25 cellular contexts compared by ENCODE assay signal in the genomic region with DNA sequence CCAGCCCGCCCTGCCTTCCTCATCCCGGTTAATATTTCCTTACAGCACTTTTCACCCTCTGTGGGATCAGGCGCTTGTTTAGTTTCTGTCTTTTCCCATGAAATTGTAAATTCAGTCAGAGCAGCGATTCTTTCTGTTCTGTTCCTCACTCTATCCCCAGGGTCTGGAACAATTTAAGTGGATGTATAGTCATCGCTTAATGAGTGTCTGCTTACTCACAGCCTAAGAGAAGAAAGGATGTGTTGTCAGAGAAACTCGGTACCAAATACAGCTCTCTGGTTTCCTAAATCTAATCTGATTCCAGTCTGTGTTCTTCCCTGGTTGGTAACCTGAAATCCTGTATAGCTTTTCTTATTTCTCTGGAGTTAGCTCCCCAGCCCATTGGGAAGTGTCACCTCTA. TPM values are rescaled to one million over a fixed set of nuclear protein-coding genes. Genes with fewer than 3 reads are reported as not detected.
A peak's percentile ranks its signal among the peaks of the same experiment; 100 is the strongest.
DNase-seq lines count a peak whose midpoint lies in the region; ATAC-seq and TF ChIP-seq lines count a peak whose summit lies in the region.
"Had no signal": no experiment of that assay in that cellular context is flagged by ENCODE, and none has a peak within 500 bp of the region (broad histone marks: within the 10 kb centered on the region; RNA-seq: fewer than 3 reads in every experiment).

No MANE protein-coding gene starts in this region.

- no peak overlapping the region for H3K56ac ChIP-seq in IMR-90 (ENCODE audit: extremely low read depth, insufficient read depth, low read length)

- TF ChIP-seq POLR2A in IMR-90 (IDR thresholded peaks at IDR 0.05; ENCODE audit: low read depth, low read length) (no peak), testis (IDR thresholded peaks at IDR 0.05) (no peak)

- H3K9me3 ChIP-seq in IMR-90 (ENCODE audit: control insufficient read depth, insufficient read depth, low read length) (peaks cover 4% of the 10 kb centered on the region), testis (no peaks in the 10 kb centered on the region)
- H3K9me3 ChIP-seq: BLaER1 treated with 17β-estradiol and CSF1 and Interleukin-3, amounts not matched to agents 10 nM and 100 nM; Caco-2; neutrophil; psoas muscle; SJCRH30 had no signal

- WGBS in IMR-90 (ENCODE audit: extremely low coverage in 2 of 2, insufficient read length in 1 of 2), 2 experiments = 40% methylated on average over 1 of the region's 6 CpGs; no CpG with 5 or more reads in 1 of the 2 experiments
- 66% methylated on average over 6 of the region's 6 CpGs for WGBS in testis, 2 donors

- no peak overlapping the region for H2BK5ac ChIP-seq in IMR-90 (ENCODE audit: low read depth, low read length, poor library complexity, severe bottlenecking)

- H2AK9ac ChIP-seq in IMR-90 (replicated peaks; ENCODE audit: low read depth, low read length, poor library complexity) = no peak overlapping the region

- H3K36me3 ChIP-seq in IMR-90 (ENCODE audit: control insufficient read depth, insufficient read depth, low read length) (no peaks in the 10 kb centered on the region), testis (ENCODE audit: low read depth, missing control alignments) (no peaks in the 10 kb centered on the region)
- H3K36me3 ChIP-seq: BLaER1 treated with 17β-estradiol and CSF1 and Interleukin-3, amounts not matched to agents 10 nM and 100 nM; neutrophil; SJCRH30 had no signal

- H3K9ac ChIP-seq in IMR-90 (ENCODE audit: low read depth, low read length) = no peak overlapping the region
- H3K9ac ChIP-seq: BLaER1 treated with 17β-estradiol and CSF1 and Interleukin-3, amounts not matched to agents 10 nM and 100 nM had no signal

- H4K8ac ChIP-seq in IMR-90 (ENCODE audit: low read depth in 2 of 2, low read length in 2 of 2) = no peak overlapping the region

- TF ChIP-seq RAD21 in IMR-90 (IDR thresholded peaks at IDR 0.05; ENCODE audit: low read length) = no peak

- BruUV-seq in IMR-90 (replicated peaks; lab: Mats Ljungman, UMichigan) = no TSS peak

- no peak overlapping the region for H4K91ac ChIP-seq in IMR-90 (ENCODE audit: insufficient read depth, low read depth, low read length)

- H3K27me3 ChIP-seq in IMR-90 (ENCODE audit: control insufficient read depth, insufficient read depth, low read length) = peaks cover 44% of the 10 kb centered on the region
- no peaks in the 10 kb centered on the region for H3K27me3 ChIP-seq in testis
- H3K27me3 ChIP-seq: BLaER1 treated with 17β-estradiol and CSF1 and Interleukin-3, amounts not matched to agents 10 nM and 100 nM; neutrophil had no signal

- intact Hi-C loops in IMR-90 (cut with micrococcal nuclease) = no loop called here
- intact Hi-C loops in testis (cut with DNase I; ENCODE audit: low total_unique reads) = no loop called here

- DNase-seq in AG20443 (ENCODE audit: low spot score) = peak; percentile 56
- DNase-seq in IMR-90 = peak; percentile 27
- peak; percentile 15 for DNase-seq in astrocyte of the hippocampus (ENCODE audit: low read depth, low spot score)
- peak; percentile 50 for DNase-seq in kidney tubule cell (ENCODE audit: low spot score)
- no peak for DNase-seq in testis
- no peak for DNase-seq in omental fat pad (ENCODE audit: low spot score)
- no peak for DNase-seq in caudate nucleus (lab: John Stamatoyannopoulos, UW)
- DNase-seq: activated CD8-positive, alpha-beta T cell treated with anti-CD3 and anti-CD28 coated beads, Interleukin-2, amount 10 ng/mL, durations not matched to agents 7 days and 5 days; activated effector memory CD4-positive, alpha-beta T cell treated with anti-CD3 and anti-CD28 coated beads, Interleukin-2, amount 50 U/mL, for 16 hours; activated naive CD8-positive, alpha-beta T cell treated with anti-CD3 and anti-CD28 coated beads, Interleukin-2, amount 10 ng/mL, durations not matched to agents 7 days and 5 days; activated T-cell treated with anti-CD3 and anti-CD28 coated beads for 4 hours; Caco-2; DND-41; kidney; NCI-H1436 treated with DMSO at 0.1 percent for 48 hours; NCI-H2107; NCI-H446; psoas muscle; SJCRH30; stimulated activated CD8-positive, alpha-beta memory T cell treated with anti-CD3 and anti-CD28 coated beads, Interleukin-4, amount 100 ng/mL, for 48 hours; T-helper 1 cell had no signal

- H3K18ac ChIP-seq in IMR-90 (ENCODE audit: low read depth, low read length) = no peak overlapping the region

- H2AK5ac ChIP-seq in IMR-90 (ENCODE audit: low read depth, low read length) = no peak overlapping the region

- no peak overlapping the region for H2BK20ac ChIP-seq in IMR-90 (ENCODE audit: low read depth, low read length)

- no peak overlapping the region for H2BK15ac ChIP-seq in IMR-90 (ENCODE audit: low read depth, low read length)

- no peaks in the 10 kb centered on the region for H3K9me1 ChIP-seq in IMR-90 (ENCODE audit: insufficient read depth, low read length)

- H3K4me2 ChIP-seq in IMR-90 (ENCODE audit: low read depth, low read length) = no peak overlapping the region
- H3K4me2 ChIP-seq: BLaER1 treated with 17β-estradiol and CSF1 and Interleukin-3, amounts not matched to agents 10 nM and 100 nM had no signal

- dilution Hi-C loops in IMR-90 (cut with HindIII; ENCODE audit: low sequenced_read_pairs, unreplicated experiment) = loop anchor here (25.0 kb wide), 1 partner anchor 186 kb away; a partner anchor contains a TSS

- in situ Hi-C loops in IMR-90 (cut with MboI; ENCODE audit: low sequenced_read_pairs) = no loop called here

- H3K23ac ChIP-seq in IMR-90 (ENCODE audit: low read depth, low read length) = no peak overlapping the region

- POLR2A ChIA-PET in IMR-90 (lab: Charles Lee; ENCODE audit: unreplicated experiment) = no interaction called here

- no peaks in the 10 kb centered on the region for H3K4me1 ChIP-seq in IMR-90 (ENCODE audit: control insufficient read depth, insufficient read depth, low read length)
- H3K4me1 ChIP-seq in testis = no peaks in the 10 kb centered on the region
- H3K4me1 ChIP-seq: psoas muscle, SJCRH30 had no signal

- H4K20me1 ChIP-seq in IMR-90 (ENCODE audit: insufficient read depth, low read length) = no peaks in the 10 kb centered on the region; the same call in 1 of the 2 replicates
- H4K20me1 ChIP-seq: BLaER1 treated with 17β-estradiol and CSF1 and Interleukin-3, amounts not matched to agents 10 nM and 100 nM had no signal

- H2AFZ ChIP-seq in IMR-90 (replicated peaks; ENCODE audit: low read length, poor library complexity) = no peak overlapping the region

- H3K79me1 ChIP-seq in IMR-90 (ENCODE audit: low read depth in 1 of 2, low read length in 2 of 2) = no peaks in the 10 kb centered on the region

- no peak overlapping the region for H3K27ac ChIP-seq in IMR-90 (ENCODE audit: insufficient read depth, low read length)
- H3K27ac ChIP-seq in testis = no peak overlapping the region
- H3K27ac ChIP-seq in caudate nucleus (ENCODE audit: low read depth, low read length) = no peak overlapping the region
- H3K27ac ChIP-seq: BLaER1 treated with 17β-estradiol and CSF1 and Interleukin-3, amounts not matched to agents 10 nM and 100 nM; neutrophil; psoas muscle; SJCRH30 had no signal

- TF ChIP-seq CTCF in IMR-90 (conservative IDR thresholded peaks at IDR 0.05; ENCODE audit: low read depth, low read length) (no peak), testis (IDR thresholded peaks at IDR 0.05) (no peak), omental fat pad (IDR thresholded peaks at IDR 0.05) (no peak)

- no peak overlapping the region for H2BK120ac ChIP-seq in IMR-90 (ENCODE audit: low read depth, low read length)

- H4K5ac ChIP-seq in IMR-90 (ENCODE audit: low read depth, low read length) = no peak overlapping the region

- no peak overlapping the region for H3K14ac ChIP-seq in IMR-90 (replicated peaks; ENCODE audit: low read depth, low read length)

- ATAC-seq in IMR-90 (ENCODE audit: low read depth) (no peak), omental fat pad (ENCODE audit: low FRiP score) (no peak), HG02571 (IDR thresholded peaks at IDR 0.05; ENCODE audit: unreplicated experiment) (no peak)
- ATAC-seq: activated CD8-positive, alpha-beta T cell treated with anti-CD3 and anti-CD28 coated beads, Interleukin-2, amount 10 ng/mL, durations not matched to agents 7 days and 5 days; K562 had no signal

- no peak overlapping the region for H3K4me3 ChIP-seq in IMR-90 (ENCODE audit: insufficient read depth, low read depth, low read length)
- H3K4me3 ChIP-seq in testis = no peak overlapping the region
- H3K4me3 ChIP-seq: BLaER1 treated with 17β-estradiol and CSF1 and Interleukin-3, amounts not matched to agents 10 nM and 100 nM; K562; psoas muscle; SJCRH30 had no signal

- no peak overlapping the region for H3K4ac ChIP-seq in IMR-90 (ENCODE audit: low read depth, low read length)

- CTCF ChIA-PET in IMR-90 (lab: Yijun Ruan, JAX) = interaction anchor here (1.4 kb wide), 1 partner anchor 79 kb away, joined by 4 read pairs; no protein-coding TSS in a partner anchor

TF ChIP-seq in IMR-90, 13 proteins besides CTCF, POLR2A, EP300 and RAD21 (continues in another document):
- TF ChIP-seq RFX5 (IDR thresholded peaks at IDR 0.05; ENCODE audit: low read depth, low read length) (no peak), CHD1 (IDR thresholded peaks at IDR 0.05; ENCODE audit: low read depth, low read length) (no peak), FOS (IDR thresholded peaks at IDR 0.05; ENCODE audit: low read depth, low read length) (no peak), MAFK (IDR thresholded peaks at IDR 0.05; ENCODE audit: low read depth, low read length) (no peak), MAZ (IDR thresholded peaks at IDR 0.05; ENCODE audit: borderline replicate concordance, low read depth, low read length) (no peak), BHLHE40 (IDR thresholded peaks at IDR 0.05; ENCODE audit: low read depth, low read length) (no peak), CEBPB (IDR thresholded peaks at IDR 0.05; ENCODE audit: low read depth, low read length) (no peak), NFE2L2 (IDR thresholded peaks at IDR 0.05; ENCODE audit: low read depth, low read length) (no peak), SMC3 (IDR thresholded peaks at IDR 0.05; ENCODE audit: low read depth, low read length) (no peak)
- TF ChIP-seq, protein P1, sequence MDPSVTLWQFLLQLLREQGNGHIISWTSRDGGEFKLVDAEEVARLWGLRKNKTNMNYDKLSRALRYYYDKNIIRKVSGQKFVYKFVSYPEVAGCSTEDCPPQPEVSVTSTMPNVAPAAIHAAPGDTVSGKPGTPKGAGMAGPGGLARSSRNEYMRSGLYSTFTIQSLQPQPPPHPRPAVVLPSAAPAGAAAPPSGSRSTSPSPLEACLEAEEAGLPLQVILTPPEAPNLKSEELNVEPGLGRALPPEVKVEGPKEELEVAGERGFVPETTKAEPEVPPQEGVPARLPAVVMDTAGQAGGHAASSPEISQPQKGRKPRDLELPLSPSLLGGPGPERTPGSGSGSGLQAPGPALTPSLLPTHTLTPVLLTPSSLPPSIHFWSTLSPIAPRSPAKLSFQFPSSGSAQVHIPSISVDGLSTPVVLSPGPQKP (IDR thresholded peaks at IDR 0.05; ENCODE audit: borderline replicate concordance, low read depth, low read length) = no peak

RNA-seq across cellular contexts. Expression of a gene that starts 44.9 kb away (rescaled TPM):
- 53.6 and 86.7 TPM in 2 replicates for total RNA-seq in IMR-90 (2012; rRNA removed)
- 171 and 406 TPM in 2 replicates for polyA plus RNA-seq in IMR-90 (2012; rRNA removed)
- 405 and 665 TPM in 2 replicates for polyA plus RNA-seq in IMR-90 (2012; cell fraction: cytosol; rRNA removed)
- 1,840 and 2,271 TPM in 2 replicates for polyA plus RNA-seq in IMR-90 (2012; cell fraction: nucleus; rRNA removed; ENCODE audit: low replicate concordance)
- total RNA-seq in testis = 10 to 100 TPM; 44.2 to 66.1 TPM
- polyA plus RNA-seq in testis (ENCODE audit: insufficient read depth, low read depth, low replicate concordance) = 247 TPM
- 1,000 to 10,000 TPM in 3 of 4 donors, 100 to 1,000 TPM in 1; 935 to 2,479 (median 2,174) TPM for total RNA-seq in omental fat pad

Comparison
In these comparisons a context has a peak if more than half of its experiments do, and no peak if none do; other contexts are left out.
1. DNase-seq: peak in AG20443 (single experiment), IMR-90 (single experiment), astrocyte of the hippocampus (single experiment) and kidney tubule cell (single experiment); none in testis (single experiment), omental fat pad (single experiment) and caudate nucleus (0 of 61).
2. RNA of a gene that starts 44.9 kb away (total RNA-seq): 935 to 2,479 TPM in omental fat pad; 44.2 to 66.1 TPM in testis and 53.6 to 86.7 TPM in IMR-90; every median in the first group is over 10 times any median in the second.